Comparison of ENCODE assay signal across 8 cellular contexts in the genomic region with DNA sequence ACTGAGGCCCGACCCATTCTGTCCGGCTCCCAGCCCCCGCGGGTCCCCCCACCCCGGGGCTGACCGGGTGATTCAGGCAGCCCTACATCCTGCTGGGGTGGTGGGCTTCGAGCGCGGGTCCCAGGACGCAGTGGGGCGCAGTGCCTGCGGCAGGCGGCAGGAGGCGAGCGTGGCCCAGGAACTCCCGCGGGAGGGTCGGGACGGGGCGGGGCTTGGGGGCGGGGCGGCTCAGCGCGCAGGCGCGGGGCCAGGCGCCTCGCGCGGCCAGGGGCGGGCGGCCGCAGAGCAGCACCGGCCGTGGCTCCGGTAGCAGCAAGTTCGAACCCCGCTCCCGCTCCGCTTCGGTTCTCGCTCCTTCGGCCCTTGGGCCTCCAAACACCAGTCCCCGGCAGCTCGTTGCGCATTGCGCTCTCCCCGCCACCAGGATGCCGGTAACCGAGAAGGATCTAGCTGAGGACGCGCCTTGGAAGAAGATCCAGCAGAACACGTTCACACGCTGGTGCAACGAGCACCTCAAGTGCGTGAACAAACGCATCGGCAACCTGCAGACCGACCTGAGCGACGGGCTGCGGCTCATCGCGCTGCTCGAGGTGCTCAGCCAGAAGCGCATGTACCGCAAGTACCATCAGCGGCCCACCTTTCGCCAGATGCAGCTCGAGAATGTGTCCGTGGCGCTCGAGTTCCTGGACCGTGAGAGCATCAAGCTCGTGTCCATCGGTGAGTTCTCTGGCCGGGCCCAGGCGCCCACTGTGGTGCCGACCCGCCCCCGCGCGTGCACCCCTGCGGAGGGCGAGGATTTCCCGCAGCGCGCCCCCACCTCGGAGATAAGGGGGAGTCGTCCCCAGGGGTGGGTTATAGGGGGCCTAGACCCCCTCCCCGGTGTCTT. TPM values are rescaled to one million over a fixed set of nuclear protein-coding genes. Genes with fewer than 3 reads are reported as not detected.
A peak's percentile ranks its signal among the peaks of the same experiment; 100 is the strongest.
DNase-seq lines count a peak whose midpoint lies in the region; ATAC-seq and TF ChIP-seq lines count a peak whose summit lies in the region.

A gene with protein sequence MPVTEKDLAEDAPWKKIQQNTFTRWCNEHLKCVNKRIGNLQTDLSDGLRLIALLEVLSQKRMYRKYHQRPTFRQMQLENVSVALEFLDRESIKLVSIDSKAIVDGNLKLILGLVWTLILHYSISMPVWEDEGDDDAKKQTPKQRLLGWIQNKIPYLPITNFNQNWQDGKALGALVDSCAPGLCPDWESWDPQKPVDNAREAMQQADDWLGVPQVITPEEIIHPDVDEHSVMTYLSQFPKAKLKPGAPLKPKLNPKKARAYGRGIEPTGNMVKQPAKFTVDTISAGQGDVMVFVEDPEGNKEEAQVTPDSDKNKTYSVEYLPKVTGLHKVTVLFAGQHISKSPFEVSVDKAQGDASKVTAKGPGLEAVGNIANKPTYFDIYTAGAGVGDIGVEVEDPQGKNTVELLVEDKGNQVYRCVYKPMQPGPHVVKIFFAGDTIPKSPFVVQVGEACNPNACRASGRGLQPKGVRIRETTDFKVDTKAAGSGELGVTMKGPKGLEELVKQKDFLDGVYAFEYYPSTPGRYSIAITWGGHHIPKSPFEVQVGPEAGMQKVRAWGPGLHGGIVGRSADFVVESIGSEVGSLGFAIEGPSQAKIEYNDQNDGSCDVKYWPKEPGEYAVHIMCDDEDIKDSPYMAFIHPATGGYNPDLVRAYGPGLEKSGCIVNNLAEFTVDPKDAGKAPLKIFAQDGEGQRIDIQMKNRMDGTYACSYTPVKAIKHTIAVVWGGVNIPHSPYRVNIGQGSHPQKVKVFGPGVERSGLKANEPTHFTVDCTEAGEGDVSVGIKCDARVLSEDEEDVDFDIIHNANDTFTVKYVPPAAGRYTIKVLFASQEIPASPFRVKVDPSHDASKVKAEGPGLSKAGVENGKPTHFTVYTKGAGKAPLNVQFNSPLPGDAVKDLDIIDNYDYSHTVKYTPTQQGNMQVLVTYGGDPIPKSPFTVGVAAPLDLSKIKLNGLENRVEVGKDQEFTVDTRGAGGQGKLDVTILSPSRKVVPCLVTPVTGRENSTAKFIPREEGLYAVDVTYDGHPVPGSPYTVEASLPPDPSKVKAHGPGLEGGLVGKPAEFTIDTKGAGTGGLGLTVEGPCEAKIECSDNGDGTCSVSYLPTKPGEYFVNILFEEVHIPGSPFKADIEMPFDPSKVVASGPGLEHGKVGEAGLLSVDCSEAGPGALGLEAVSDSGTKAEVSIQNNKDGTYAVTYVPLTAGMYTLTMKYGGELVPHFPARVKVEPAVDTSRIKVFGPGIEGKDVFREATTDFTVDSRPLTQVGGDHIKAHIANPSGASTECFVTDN (N-terminal part only) (plus strand): TSS at position 283 of the 886 bp plus-strand sequence. CDS start 143 bp downstream, at position 426.

- peak within 1 kb of the TSS; percentile 100 for H2AFZ ChIP-seq in HCT116 (ENCODE audit: low read depth, low read length, poor library complexity, severe bottlenecking)

- TSS peak; percentile 53 for BruUV-seq in HCT116 (replicated peaks; lab: Mats Ljungman, UMichigan)

- H3K27me3 Mint-ChIP-seq in chondrocyte (ENCODE audit: low read depth), result no peaks in the 10 kb centered on the region

- H3K27ac Mint-ChIP-seq in chondrocyte (ENCODE audit: unreplicated experiment), result peak within 1 kb of the TSS; percentile 75

- peaks cover 28 to 46% of the 10 kb centered on the region in 2 experiments for H3K4me1 ChIP-seq in HCT116 (ENCODE audit: control insufficient read depth in 1 of 2, insufficient read depth in 2 of 2, low read length in 2 of 2)

- intact Hi-C loops in HCT116 (cut with micrococcal nuclease), result loop anchor here (1.0 to 10.0 kb wide), 3 partner anchors 106 to 169 kb away; no protein-coding TSS in a partner anchor

- RAD21 ChIA-PET in HCT116 (lab: Charles Lee; ENCODE audit: low non-redundant PET in 1 of 2, low total read pairs in 2 of 2, uncharacterized antibody in 2 of 2, unreplicated experiment in 2 of 2), result interaction anchor here (1.0 to 2.1 kb wide), 4 partner anchors 44 to 169 kb away, joined by 3 to 6 read pairs (median 4); no protein-coding TSS in a partner anchor

- POLR2A ChIA-PET in HCT116 (lab: Charles Lee), result interaction anchor here (1.1 to 1.9 kb wide), 2 partner anchors 37 to 169 kb away, joined by 3 to 5 read pairs; no protein-coding TSS in a partner anchor

- peaks cover 48% of the 10 kb centered on the region for H3K4me1 Mint-ChIP-seq in chondrocyte (ENCODE audit: low read depth)

- peak within 1 kb of the TSS; percentile 87 for H3K27ac ChIP-seq in HCT116 (ENCODE audit: low read depth, low read length)

- no peaks in the 10 kb centered on the region for H3K9me2 ChIP-seq in HCT116 (ENCODE audit: insufficient read depth)

- peak within 1 kb of the TSS; percentile 88 for H3K4me3 Mint-ChIP-seq in chondrocyte (ENCODE audit: unreplicated experiment)

- peaks cover 51% of the 10 kb centered on the region for H3K79me2 ChIP-seq in HCT116 (ENCODE audit: insufficient read depth, low read length)

- no peaks in the 10 kb centered on the region for H3K36me3 Mint-ChIP-seq in chondrocyte (ENCODE audit: low read depth)

- no peaks in the 10 kb centered on the region for H3K27me3 ChIP-seq in HCT116 (ENCODE audit: insufficient read depth, low read length)

- TF ChIP-seq RAD21 in HCT116 (IDR thresholded peaks at IDR 0.05; ENCODE audit: low read depth), result peak; percentile 85

- no peaks in the 10 kb centered on the region for H3K36me3 ChIP-seq in HCT116 (ENCODE audit: control insufficient read depth in 1 of 2, insufficient read depth in 2 of 2, low read length in 2 of 2)

- TF ChIP-seq CTCF in GM12872 (IDR thresholded peaks at IDR 0.05; ENCODE audit: insufficient read depth, low read depth, low read length) (peak; percentile 84), HCT116 (IDR thresholded peaks at IDR 0.05 in 2 of 3, conservative IDR thresholded peaks at IDR 0.05 in 1 of 3; ENCODE audit: borderline replicate concordance in 1 of 3, insufficient read depth in 1 of 3, low read depth in 2 of 3, low read length in 2 of 3) (peak; percentile 55 to 73 (median 71); a peak in 5 of 6 replicates), chondrocyte (IDR thresholded peaks at IDR 0.05) (peak; percentile 83)

- H3K9me3 Mint-ChIP-seq in chondrocyte (ENCODE audit: low read depth), result no peaks in the 10 kb centered on the region

- H3K4me3 ChIP-seq in HCT116 (replicated peaks in 1 of 2; ENCODE audit: low read depth in 1 of 2, low read length in 2 of 2), result peak within 1 kb of the TSS; percentile 80 to 85

- CTCF ChIA-PET in HCT116 (lab: Charles Lee), result interaction anchor here (0.9 to 1.3 kb wide), 4 partner anchors 10 to 297 kb away, joined by 3 to 4 read pairs (median 4); a partner anchor contains a TSS

- peak within 1 kb of the TSS; percentile 91 for H3K4me2 ChIP-seq in HCT116 (ENCODE audit: low read length)

- H4K20me1 ChIP-seq in HCT116 (ENCODE audit: insufficient read depth), result no peaks in the 10 kb centered on the region

- peak; percentile 80 for ATAC-seq in HCT116

- H3K9ac ChIP-seq in HCT116 (ENCODE audit: low read length), result peak within 1 kb of the TSS; percentile 86

- H3K9me3 ChIP-seq in HCT116 (ENCODE audit: control insufficient read depth in 1 of 2, insufficient read depth in 1 of 2, low read depth in 1 of 2, low read length in 2 of 2), result no peaks in the 10 kb centered on the region

- peak; percentile 48 for DNase-seq in HCT116 (ENCODE audit: low read depth, low spot score)
- peak; percentile 49 for DNase-seq in NCI-H1092 treated with DMSO at 0.1 percent for 48 hours (lab: John Stamatoyannopoulos, UW)
- DNase-seq in activated CD4-positive, alpha-beta T cell treated with anti-CD3 and anti-CD28 coated beads for 1 hour, result peak; percentile 67
- DNase-seq in chondrocyte (ENCODE audit: low spot score), result no peak
- peak; percentile 57 for DNase-seq in kidney glomerular epithelial cell (lab: John Stamatoyannopoulos, UW)
- peak; percentile 54 to 70 (median 68) for DNase-seq in stimulated activated CD4-positive, alpha-beta T cell treated with anti-CD3 and anti-CD28 coated beads, Interleukin-1b, Interleukin-23, amount 100 ng/mL, for 24 hours (ENCODE audit: low read depth in 4 of 4, low spot score in 1 of 4)
- DNase-seq in NCI-H2107 treated with DMSO at 0.1 percent for 48 hours (lab: John Stamatoyannopoulos, UW; ENCODE audit: unreplicated experiment), result no peak

- peak; percentile 93 for TF ChIP-seq POLR2A in HCT116 (IDR thresholded peaks at IDR 0.05; ENCODE audit: borderline replicate concordance, extremely low read depth, insufficient read depth, insufficient read length)

TF ChIP-seq in HCT116, 20 proteins besides CTCF, POLR2A, EP300 and RAD21:
- TF ChIP-seq JUND (IDR thresholded peaks at IDR 0.05) (no peak), ZFX (IDR thresholded peaks at IDR 0.05) (peak; percentile 57; the same call in 1 of the 2 replicates), YY1 (IDR thresholded peaks at IDR 0.05; ENCODE audit: extremely low read depth, insufficient replicate concordance, low read depth, low read length) (peak; percentile 14), EGR1 (IDR thresholded peaks at IDR 0.05; ENCODE audit: low read depth) (peak; percentile 59; the same call in 1 of the 2 replicates), POLR2AphosphoS5 (IDR thresholded peaks at IDR 0.05; ENCODE audit: low read depth, low read length) (peak; percentile 98), FOSL1 (IDR thresholded peaks at IDR 0.05; ENCODE audit: low read depth) (0 out of 2 replicates have a peak, but pooled peaks have one; percentile 2), EZH2 (IDR thresholded peaks at IDR 0.05) (no peak)
- TF ChIP-seq, protein P1, sequence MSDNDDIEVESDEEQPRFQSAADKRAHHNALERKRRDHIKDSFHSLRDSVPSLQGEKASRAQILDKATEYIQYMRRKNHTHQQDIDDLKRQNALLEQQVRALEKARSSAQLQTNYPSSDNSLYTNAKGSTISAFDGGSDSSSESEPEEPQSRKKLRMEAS (IDR thresholded peaks at IDR 0.05), result peak; percentile 79

RNA-seq across cellular contexts. Expression of the gene that starts here (rescaled TPM):
- 116 TPM for total RNA-seq in HCT116 (2021; ENCODE audit: unreplicated experiment)
- polyA plus RNA-seq in HCT116 (2012), result 149 and 179 TPM in 2 replicates
- total RNA-seq in chondrocyte, result 56.5 to 75.3 TPM (median 70.2 TPM) in 3 replicates

Comparison
In these comparisons a context has a peak if more than half of its experiments do, and no peak if none do; other contexts are left out.
1. DNase-seq: peak in HCT116 (single experiment), NCI-H1092 treated with DMSO at 0.1 percent for 48 hours (single experiment), activated CD4-positive, alpha-beta T cell treated with anti-CD3 and anti-CD28 coated beads for 1 hour (single experiment), kidney glomerular epithelial cell (single experiment) and stimulated activated CD4-positive, alpha-beta T cell treated with anti-CD3 and anti-CD28 coated beads, Interleukin-1b, Interleukin-23, amount 100 ng/mL, for 24 hours (4 of 4); none in chondrocyte (single experiment) and NCI-H2107 treated with DMSO at 0.1 percent for 48 hours (single experiment).
2. Peak in every context shown above with its lines, with median percentiles within 50 percentile points of each other: CTCF ChIP-seq.